In genomic region chr16:30006659-30007377, GRCh38 we compare ENCODE assay signal across 2 cellular contexts.
TF ChIP-seq lines count a peak whose summit lies in the region.

No MANE protein-coding gene starts in this region.

TF ChIP-seq in HepG2, 621 proteins besides CTCF, POLR2A, EP300 and RAD21:
- TF ChIP-seq SRY (CRISPR knock-in tag; IDR thresholded peaks at IDR 0.05) = no peak
- 0 out of 2 replicates have a peak, but pooled peaks have one; percentile 17 for TF ChIP-seq POLR2AphosphoS5 (IDR thresholded peaks at IDR 0.05; ENCODE audit: low read depth, low read length)
- no peak for TF ChIP-seq ZNF367 (CRISPR knock-in tag; IDR thresholded peaks at IDR 0.05; ENCODE audit: borderline replicate concordance)
- peak; percentile 61; the same call in 1 of the 2 replicates for TF ChIP-seq AKAP8 (CRISPR knock-in tag; IDR thresholded peaks at IDR 0.05)
- no peak for TF ChIP-seq ZNF776 (CRISPR knock-in tag; IDR thresholded peaks at IDR 0.05)
- TF ChIP-seq AGO1 (IDR thresholded peaks at IDR 0.05; ENCODE audit: low read depth, low read length, poor library complexity, severe bottlenecking) = peak; percentile 81
- TF ChIP-seq TEAD2 (CRISPR knock-in tag; IDR thresholded peaks at IDR 0.05) = no peak
- no peak for TF ChIP-seq ZNF574 (CRISPR knock-in tag; IDR thresholded peaks at IDR 0.05)
- TF ChIP-seq ZBTB10 (CRISPR knock-in tag; IDR thresholded peaks at IDR 0.05; ENCODE audit: borderline replicate concordance) = no peak
- TF ChIP-seq AGO2 (optimal IDR thresholded peaks at IDR 0.05; ENCODE audit: low read depth, low read length) = peak; percentile 74
- no peak for TF ChIP-seq TRAFD1 (CRISPR knock-in tag; IDR thresholded peaks at IDR 0.05; ENCODE audit: borderline replicate concordance)
- no peak for TF ChIP-seq NCOR1 (IDR thresholded peaks at IDR 0.05; ENCODE audit: borderline replicate concordance, low read length)
- TF ChIP-seq SAP130 (CRISPR knock-in tag; IDR thresholded peaks at IDR 0.05; ENCODE audit: low read depth) = no peak

TF ChIP-seq in endothelial cell of umbilical vein, 7 proteins besides CTCF, POLR2A, EP300 and RAD21:
- TF ChIP-seq GATA2 (IDR thresholded peaks at IDR 0.05; ENCODE audit: insufficient read depth, insufficient read length, low read depth, low read length) (no peak), FOS (IDR thresholded peaks at IDR 0.05; ENCODE audit: borderline replicate concordance, insufficient read depth, low read length) (no peak), MYC (IDR thresholded peaks at IDR 0.05; ENCODE audit: low read depth, low read length) (no peak), MAX (IDR thresholded peaks at IDR 0.05; ENCODE audit: insufficient read depth, insufficient read length) (no peak), EZH2 (IDR thresholded peaks at IDR 0.05; ENCODE audit: borderline replicate concordance, low read depth, low read length, severe bottlenecking) (no peak), POLR2AphosphoS5 (IDR thresholded peaks at IDR 0.05; ENCODE audit: insufficient read depth, low read depth, low read length) (no peak), JUN (IDR thresholded peaks at IDR 0.05; ENCODE audit: borderline replicate concordance, insufficient read depth, insufficient read length, low read depth) (no peak)
